Comparison of ENCODE assay signal across 12 cellular contexts in genomic region chr6:170031096-170031471, GRCh38.
DNase-seq lines count a peak whose midpoint lies in the region; ATAC-seq and TF ChIP-seq lines count a peak whose summit lies in the region.
"Had no signal": no experiment of that assay in that cellular context is flagged by ENCODE, and none has a peak within 500 bp of the region (broad histone marks: within the 10 kb centered on the region; RNA-seq: fewer than 3 reads in every experiment).

No MANE protein-coding gene starts in this region.

- no peak for TF ChIP-seq POLR2A in right lobe of liver (IDR thresholded peaks at IDR 0.05)

- H3K9me3 ChIP-seq in right lobe of liver, result no peaks in the 10 kb centered on the region
- H3K9me3 ChIP-seq in endodermal cell (ENCODE audit: control insufficient read depth, low read length), result no peaks in the 10 kb centered on the region
- H3K9me3 ChIP-seq: SK-N-SH had no signal

- no peaks in the 10 kb centered on the region for H3K27me3 ChIP-seq in right lobe of liver
- H3K27me3 ChIP-seq in endodermal cell (ENCODE audit: control insufficient read depth, insufficient read depth, low read length, poor library complexity, severe bottlenecking), result no peaks in the 10 kb centered on the region
- H3K27me3 ChIP-seq: BLaER1 treated with 17β-estradiol and CSF1 and Interleukin-3, amounts not matched to agents 10 nM and 100 nM had no signal

- intact Hi-C loops in right lobe of liver (cut with DNase I), result no loop called here
- intact Hi-C loops in activated T-helper 2 cell treated with anti-CD3 and anti-CD28 coated beads, Interferon-gamma antibody, Interleukin-2, Interleukin-4, amounts not matched to agents 10 μg/mL and 5 μg/mL and 100 μg/mL, durations not matched to agents 14 hours and 24 hours and 36 hours (cut with micrococcal nuclease), result no loop called here

- ATAC-seq in right lobe of liver (peak; percentile 92 to 97 (median 92)), HG02852 (IDR thresholded peaks at IDR 0.05; ENCODE audit: unreplicated experiment) (no peak), HG02938 (IDR thresholded peaks at IDR 0.05; ENCODE audit: unreplicated experiment) (no peak)

- H3K9ac ChIP-seq in endodermal cell (ENCODE audit: extremely low read depth, low read length, poor library complexity, severe bottlenecking), result no peak overlapping the region
- H3K9ac ChIP-seq: BLaER1 treated with 17β-estradiol and CSF1 and Interleukin-3, amounts not matched to agents 10 nM and 100 nM; SK-N-SH had no signal

- H3K4me1 ChIP-seq in right lobe of liver (peaks cover 0 to 13% (median 7%) of the 10 kb centered on the region in 4 donors), endodermal cell (ENCODE audit: control insufficient read depth, insufficient read depth, low read length) (peaks cover 5% of the 10 kb centered on the region)

- no peaks in the 10 kb centered on the region for H3K4me1 Mint-ChIP-seq in activated T-helper 2 cell treated with anti-CD3 and anti-CD28 coated beads, Interferon-gamma antibody, Interleukin-2, Interleukin-4, amounts not matched to agents 10 μg/mL and 5 μg/mL and 100 μg/mL, durations not matched to agents 14 hours and 24 hours and 36 hours (ENCODE audit: low read depth)
- peaks cover 10% of the 10 kb centered on the region for H3K4me1 Mint-ChIP-seq in endodermal cell

- H3K27ac ChIP-seq in right lobe of liver, result no peak overlapping the region
- no peak overlapping the region for H3K27ac ChIP-seq in endodermal cell (ENCODE audit: low read depth, low read length)
- H3K27ac ChIP-seq: BLaER1 treated with 17β-estradiol and CSF1 and Interleukin-3, amounts not matched to agents 10 nM and 100 nM had no signal

- TF ChIP-seq CTCF in right lobe of liver (IDR thresholded peaks at IDR 0.05) (no peak), endodermal cell (conservative IDR thresholded peaks at IDR 0.05) (no peak)

- H3K9me3 Mint-ChIP-seq in activated T-helper 2 cell treated with anti-CD3 and anti-CD28 coated beads, Interferon-gamma antibody, Interleukin-2, Interleukin-4, amounts not matched to agents 10 μg/mL and 5 μg/mL and 100 μg/mL, durations not matched to agents 14 hours and 24 hours and 36 hours, result no peaks in the 10 kb centered on the region
- peaks cover 23% of the 10 kb centered on the region for H3K9me3 Mint-ChIP-seq in endodermal cell

- WGBS in right lobe of liver (ENCODE audit: insufficient coverage, low coverage, low lambda C conversion rate, missing lambda C conversion rate), result 32% methylated on average over 4 of the region's 13 CpGs
- WGBS in endodermal cell (ENCODE audit: insufficient coverage in 1 of 2, insufficient read length in 1 of 2), 2 experiments, result 92 to 100% methylated on average over 3 to 13 of the region's 13 CpGs

- no peak overlapping the region for H3K4me3 Mint-ChIP-seq in activated T-helper 2 cell treated with anti-CD3 and anti-CD28 coated beads, Interferon-gamma antibody, Interleukin-2, Interleukin-4, amounts not matched to agents 10 μg/mL and 5 μg/mL and 100 μg/mL, durations not matched to agents 14 hours and 24 hours and 36 hours (ENCODE audit: low read depth)
- no peak overlapping the region for H3K4me3 Mint-ChIP-seq in endodermal cell
- H3K4me3 Mint-ChIP-seq: activated naive CD8-positive, alpha-beta T cell had no signal

- H3K36me3 ChIP-seq in right lobe of liver (no peaks in the 10 kb centered on the region), endodermal cell (ENCODE audit: control insufficient read depth, insufficient read depth, low read length) (no peaks in the 10 kb centered on the region)
- H3K36me3 ChIP-seq: BLaER1 treated with 17β-estradiol and CSF1 and Interleukin-3, amounts not matched to agents 10 nM and 100 nM had no signal

- H3K4me3 ChIP-seq in right lobe of liver (no peak overlapping the region), endodermal cell (ENCODE audit: low read length) (no peak overlapping the region)
- H3K4me3 ChIP-seq: BLaER1 treated with 17β-estradiol and CSF1 and Interleukin-3, amounts not matched to agents 10 nM and 100 nM had no signal

- DNase-seq in AG08395 (ENCODE audit: low spot score) (peak; percentile 6), H4 (ENCODE audit: low spot score) (peak; percentile 86), RPMI7951 (ENCODE audit: low read depth) (peak; percentile 79), right lobe of liver (peak; percentile 76 to 89 (median 86)), endodermal cell (no peak)
- no peak for DNase-seq in activated T-helper 2 cell treated with anti-CD3 and anti-CD28 coated beads, Interferon-gamma antibody, Interleukin-2, Interleukin-4, amounts not matched to agents 10 μg/mL and 5 μg/mL and 100 μg/mL, durations not matched to agents 14 hours and 24 hours and 36 hours (ENCODE audit: low spot score)
- DNase-seq: NCI-H2171 treated with DMSO at 0.1 percent for 48 hours had no signal

- H3K36me3 Mint-ChIP-seq in activated T-helper 2 cell treated with anti-CD3 and anti-CD28 coated beads, Interferon-gamma antibody, Interleukin-2, Interleukin-4, amounts not matched to agents 10 μg/mL and 5 μg/mL and 100 μg/mL, durations not matched to agents 14 hours and 24 hours and 36 hours (ENCODE audit: low read depth), result no peaks in the 10 kb centered on the region
- H3K36me3 Mint-ChIP-seq in endodermal cell (ENCODE audit: low read depth), result peaks cover 3% of the 10 kb centered on the region

- no peak overlapping the region for H3K27ac Mint-ChIP-seq in activated T-helper 2 cell treated with anti-CD3 and anti-CD28 coated beads, Interferon-gamma antibody, Interleukin-2, Interleukin-4, amounts not matched to agents 10 μg/mL and 5 μg/mL and 100 μg/mL, durations not matched to agents 14 hours and 24 hours and 36 hours
- H3K27ac Mint-ChIP-seq in endodermal cell, result no peak overlapping the region
- H3K27ac Mint-ChIP-seq: activated naive CD8-positive, alpha-beta T cell had no signal

- H3K27me3 Mint-ChIP-seq in activated T-helper 2 cell treated with anti-CD3 and anti-CD28 coated beads, Interferon-gamma antibody, Interleukin-2, Interleukin-4, amounts not matched to agents 10 μg/mL and 5 μg/mL and 100 μg/mL, durations not matched to agents 14 hours and 24 hours and 36 hours (ENCODE audit: low read depth), result no peaks in the 10 kb centered on the region
- peaks cover 5% of the 10 kb centered on the region for H3K27me3 Mint-ChIP-seq in endodermal cell (ENCODE audit: insufficient read depth)
- H3K27me3 Mint-ChIP-seq: activated naive CD8-positive, alpha-beta T cell had no signal

Comparison
In these comparisons a context has a peak if more than half of its experiments do, and no peak if none do; other contexts are left out.
1. DNase-seq: peak in AG08395 (single experiment), H4 (single experiment), RPMI7951 (single experiment) and right lobe of liver (3 of 3); none in activated T-helper 2 cell treated with anti-CD3 and anti-CD28 coated beads, Interferon-gamma antibody, Interleukin-2, Interleukin-4, amounts not matched to agents 10 μg/mL and 5 μg/mL and 100 μg/mL, durations not matched to agents 14 hours and 24 hours and 36 hours (single experiment) and endodermal cell (single experiment).
2. ATAC-seq: peak in right lobe of liver (4 of 4); none in HG02852 (single experiment) and HG02938 (single experiment).